8 cellular contexts compared by ENCODE assay signal in genomic region chr3:186566772-186567071, GRCh38. TPM values are rescaled to one million over a fixed set of nuclear protein-coding genes. Genes with fewer than 3 reads are reported as not detected.
DNase-seq lines count a peak whose midpoint lies in the region; ATAC-seq and TF ChIP-seq lines count a peak whose summit lies in the region.

No MANE protein-coding gene starts in this region.

- no peaks in the 10 kb centered on the region for H3K9me3 ChIP-seq in hepatocyte (ENCODE audit: low read depth)

- no peaks in the 10 kb centered on the region for H3K9me2 ChIP-seq in hepatocyte (replicated peaks; ENCODE audit: insufficient read depth)

- peak overlapping the region; percentile 92 for H3K27ac Mint-ChIP-seq in activated T-cell treated with anti-CD3 and anti-CD28 coated beads, Interleukin-2, amount 50 U/mL, for 72 hours
- peak overlapping the region; percentile 79 for H3K27ac Mint-ChIP-seq in stimulated activated memory B cell treated with anti-CD40 and anti-IgM and Interleukin-4, amounts not matched to agents 10 μg/mL and 1 μg/mL and 100 μg/mL, for 72 hours

- peaks cover 9% of the 10 kb centered on the region for H3K4me1 ChIP-seq in hepatocyte (ENCODE audit: insufficient read depth)

- no peaks in the 10 kb centered on the region for H3K27me3 ChIP-seq in hepatocyte

- H2AFZ ChIP-seq in hepatocyte = peak overlapping the region; percentile 98

- peak overlapping the region; percentile 85 for H3K4me2 ChIP-seq in hepatocyte

- peak overlapping the region; percentile 81 for H3K27ac ChIP-seq in VCaP
- H3K27ac ChIP-seq in hepatocyte = peak overlapping the region; percentile 90

- no peaks in the 10 kb centered on the region for H3K27me3 Mint-ChIP-seq in activated T-cell treated with anti-CD3 and anti-CD28 coated beads, Interleukin-2, amount 50 U/mL, for 72 hours (ENCODE audit: low read depth)
- H3K27me3 Mint-ChIP-seq in stimulated activated memory B cell treated with anti-CD40 and anti-IgM and Interleukin-4, amounts not matched to agents 10 μg/mL and 1 μg/mL and 100 μg/mL, for 72 hours = no peaks in the 10 kb centered on the region

- TF ChIP-seq CTCF in VCaP (conservative IDR thresholded peaks at IDR 0.05) (no peak), hepatocyte (IDR thresholded peaks at IDR 0.05; ENCODE audit: poor library complexity) (no peak)

- ATAC-seq in activated T-cell treated with anti-CD3 and anti-CD28 coated beads, Interleukin-2, amount 50 U/mL, for 72 hours (replicated peaks in 1 of 2) = no peak
- ATAC-seq in stimulated activated memory B cell treated with anti-CD40 and anti-IgM and Interleukin-4, amounts not matched to agents 10 μg/mL and 1 μg/mL and 100 μg/mL, for 72 hours = peak; percentile 0
- ATAC-seq in GM18498 (IDR thresholded peaks at IDR 0.05; ENCODE audit: unreplicated experiment) (no peak), GM21825 (IDR thresholded peaks at IDR 0.05; ENCODE audit: unreplicated experiment) (no peak), GM21515 (IDR thresholded peaks at IDR 0.05; ENCODE audit: unreplicated experiment) (no peak)

- H3K36me3 ChIP-seq in hepatocyte (replicated peaks; ENCODE audit: insufficient read depth, low read depth) = no peaks in the 10 kb centered on the region

- no peak for DNase-seq in activated T-cell treated with anti-CD3 and anti-CD28 coated beads, Interleukin-2, amount 50 U/mL, for 72 hours
- no peak for DNase-seq in activated T-cell treated with anti-CD3 and anti-CD28 coated beads, Interleukin-2, amount 50 U/mL, for 48 hours
- DNase-seq in hepatocyte (ENCODE audit: low spot score) = no peak

- peaks cover 28% of the 10 kb centered on the region for H3K79me2 ChIP-seq in hepatocyte

- 0% methylated on average over 14 of the region's 14 CpGs for WGBS in hepatocyte (ENCODE audit: low lambda C conversion rate, missing lambda C conversion rate)

- H4K20me1 ChIP-seq in hepatocyte (ENCODE audit: insufficient read depth, poor library complexity, severe bottlenecking) = no peaks in the 10 kb centered on the region

- H3K4me3 ChIP-seq in hepatocyte = peak overlapping the region; percentile 89

- H3K4me1 Mint-ChIP-seq in activated T-cell treated with anti-CD3 and anti-CD28 coated beads, Interleukin-2, amount 50 U/mL, for 72 hours (ENCODE audit: low read depth) = peaks cover 68% of the 10 kb centered on the region
- peaks cover 71% of the 10 kb centered on the region for H3K4me1 Mint-ChIP-seq in stimulated activated memory B cell treated with anti-CD40 and anti-IgM and Interleukin-4, amounts not matched to agents 10 μg/mL and 1 μg/mL and 100 μg/mL, for 72 hours

- H3K9me3 Mint-ChIP-seq in activated T-cell treated with anti-CD3 and anti-CD28 coated beads, Interleukin-2, amount 50 U/mL, for 72 hours = no peaks in the 10 kb centered on the region
- H3K9me3 Mint-ChIP-seq in stimulated activated memory B cell treated with anti-CD40 and anti-IgM and Interleukin-4, amounts not matched to agents 10 μg/mL and 1 μg/mL and 100 μg/mL, for 72 hours = no peaks in the 10 kb centered on the region

- H3K4me3 Mint-ChIP-seq in activated T-cell treated with anti-CD3 and anti-CD28 coated beads, Interleukin-2, amount 50 U/mL, for 72 hours = peak overlapping the region; percentile 95 to 98
- H3K4me3 Mint-ChIP-seq in stimulated activated memory B cell treated with anti-CD40 and anti-IgM and Interleukin-4, amounts not matched to agents 10 μg/mL and 1 μg/mL and 100 μg/mL, for 72 hours = peak overlapping the region; percentile 80

- peaks cover 3 to 15% of the 10 kb centered on the region in 2 donors for H3K36me3 Mint-ChIP-seq in activated T-cell treated with anti-CD3 and anti-CD28 coated beads, Interleukin-2, amount 50 U/mL, for 72 hours (ENCODE audit: insufficient read depth in 2 of 2)
- peaks cover 9% of the 10 kb centered on the region for H3K36me3 Mint-ChIP-seq in stimulated activated memory B cell treated with anti-CD40 and anti-IgM and Interleukin-4, amounts not matched to agents 10 μg/mL and 1 μg/mL and 100 μg/mL, for 72 hours

RNA-seq across cellular contexts. Expression of gene TBCCD1, which starts 0.4 kb away (rescaled TPM):
- 10 to 100 TPM; 13.6 to 16.2 TPM for total RNA-seq in activated T-cell treated with anti-CD3 and anti-CD28 coated beads, Interleukin-2, amount 50 U/mL, for 72 hours
- 13.1 and 13.4 TPM in 2 replicates for total RNA-seq in hepatocyte
- 13.5 and 14.9 TPM in 2 replicates for polyA plus RNA-seq in hepatocyte

RNA-seq across cellular contexts. Expression of gene DNAJB11, which starts 3.8 kb away (rescaled TPM):
- total RNA-seq in activated T-cell treated with anti-CD3 and anti-CD28 coated beads, Interleukin-2, amount 50 U/mL, for 72 hours = 10 to 100 TPM; 29.7 to 34.2 TPM
- 103 and 115 TPM in 2 replicates for total RNA-seq in hepatocyte
- 148 and 149 TPM in 2 replicates for polyA plus RNA-seq in hepatocyte

RNA-seq across cellular contexts. Expression of gene CRYGS, which starts 22.5 kb away (rescaled TPM):
- 1 to 10 TPM; 7.0 to 7.1 TPM for total RNA-seq in activated T-cell treated with anti-CD3 and anti-CD28 coated beads, Interleukin-2, amount 50 U/mL, for 72 hours
- 0.92 and 1.9 TPM in 2 replicates for total RNA-seq in hepatocyte
- polyA plus RNA-seq in hepatocyte = 0.89 and 2.2 TPM in 2 replicates

RNA-seq across cellular contexts. Expression of gene AHSG, which starts 46.1 kb away (rescaled TPM):
- under 1 TPM in 1 of 2 donors, not detected in 1; 0.14 TPM for total RNA-seq in activated T-cell treated with anti-CD3 and anti-CD28 coated beads, Interleukin-2, amount 50 U/mL, for 72 hours
- total RNA-seq in hepatocyte = 559 and 660 TPM in 2 replicates
- 328 and 568 TPM in 2 replicates for polyA plus RNA-seq in hepatocyte
